8 cellular contexts compared by ENCODE assay signal in genomic region chr2:176268976-176269318, GRCh38. TPM values are rescaled to one million over a fixed set of nuclear protein-coding genes. Genes with fewer than 3 reads are reported as not detected.
DNase-seq lines count a peak whose midpoint lies in the region; ATAC-seq, FAIRE-seq and TF ChIP-seq lines count a peak whose summit lies in the region.

No MANE protein-coding gene starts in this region.

- H3K9me3 Mint-ChIP-seq in naive B cell: peaks cover 0 to 3% (median 0%) of the 10 kb centered on the region in 7 donors

- DNase-seq in GM18507 (ENCODE audit: extremely low spot score, insufficient read length, low read depth) (no peak), mammary epithelial cell (no peak), naive B cell (no peak), erythroblast (lab: John Stamatoyannopoulos, UW) (no peak), NCI-H1105 (lab: John Stamatoyannopoulos, UW) (no peak)
- DNase-seq in stimulated activated naive CD4-positive, alpha-beta T cell (lab: John Stamatoyannopoulos, UW): no peak
- no peak for DNase-seq in stimulated activated CD4-positive, alpha-beta T cell treated with anti-CD3 and anti-CD28 coated beads, Interleukin-2, amount 100 ng/mL, for 48 hours

- WGBS in mammary epithelial cell (ENCODE audit: low coverage, missing lambda C conversion rate): 24% methylated on average over 9 of the region's 10 CpGs

- no peak for TF ChIP-seq POLR2A in erythroblast (IDR thresholded peaks at IDR 0.05; ENCODE audit: low read length)

- H4K20me1 ChIP-seq in mammary epithelial cell (ENCODE audit: insufficient read depth, low read length): no peaks in the 10 kb centered on the region

- H3K4me2 ChIP-seq in mammary epithelial cell (ENCODE audit: insufficient read depth, low read depth, low read length): peak overlapping the region; percentile 77

- H3K27me3 Mint-ChIP-seq in naive B cell: peaks cover 0 to 7% (median 6%) of the 10 kb centered on the region in 3 donors

- peaks cover 37% of the 10 kb centered on the region for H3K79me2 ChIP-seq in mammary epithelial cell (ENCODE audit: insufficient read depth, low read length)

- CTCF ChIA-PET in mammary epithelial cell (lab: Charles Lee; ENCODE audit: low non-redundant PET): interaction anchor here (0.7 kb wide), 1 partner anchor 282 kb away, joined by 3 read pairs; no protein-coding TSS in a partner anchor

- intact Hi-C loops in mammary epithelial cell (cut with micrococcal nuclease): loop anchor here (1.0 kb wide), 1 partner anchor 369 kb away; no protein-coding TSS in a partner anchor

- no TSS peak for BruUV-seq in mammary epithelial cell (replicated peaks; lab: Mats Ljungman, UMichigan)

- peak; percentile 23 for ATAC-seq in HG03280 (IDR thresholded peaks at IDR 0.05; ENCODE audit: unreplicated experiment)
- peak; percentile 10 to 17 for ATAC-seq in naive B cell (ENCODE audit: low read depth in 2 of 2)

- H3K4me1 ChIP-seq in mammary epithelial cell (ENCODE audit: insufficient read depth, low read length): peaks cover 8% of the 10 kb centered on the region

- H3K9ac ChIP-seq in mammary epithelial cell (ENCODE audit: insufficient read depth, low read length): no peak overlapping the region

- H3K4me3 ChIP-seq in mammary epithelial cell (replicated peaks in 1 of 3; ENCODE audit: insufficient read depth in 1 of 3, low read depth in 2 of 3, low read length in 3 of 3): peak overlapping the region; percentile 75 to 96 (median 81)

- no peak for TF ChIP-seq CTCF in mammary epithelial cell (conservative IDR thresholded peaks at IDR 0.05 in 1 of 2, IDR thresholded peaks at IDR 0.05 in 1 of 2; ENCODE audit: extremely low read depth in 1 of 2, insufficient read depth in 1 of 2, low read depth in 1 of 2, low read length in 2 of 2)

- H3K27ac Mint-ChIP-seq in naive B cell: peak overlapping the region in 3 of 6 donors; percentile 87 to 93 (median 92)

- no peaks in the 10 kb centered on the region for H3K36me3 Mint-ChIP-seq in naive B cell

- no peaks in the 10 kb centered on the region for H3K9me3 ChIP-seq in mammary epithelial cell (replicated peaks; ENCODE audit: insufficient read depth, low read length)

- peaks cover 8 to 20% (median 13%) of the 10 kb centered on the region in 3 donors for H3K4me1 Mint-ChIP-seq in naive B cell

- no peaks in the 10 kb centered on the region for H3K27me3 ChIP-seq in mammary epithelial cell (ENCODE audit: insufficient read depth, low read length)

- in situ Hi-C loops in mammary epithelial cell (cut with MboI; ENCODE audit: low sequenced_read_pairs in 2 of 2): no loop called here

- H3K4me3 Mint-ChIP-seq in naive B cell: peak overlapping the region; percentile 94 to 99 (median 98)

- no peaks in the 10 kb centered on the region for H3K36me3 ChIP-seq in mammary epithelial cell (ENCODE audit: insufficient read depth, low read length)

- dilution Hi-C loops in mammary epithelial cell (cut with HindIII; ENCODE audit: low sequenced_read_pairs): no loop called here

- peak; percentile 35 for FAIRE-seq in GM18507 (lab: Jason Lieb, UNC)

- H3K27ac ChIP-seq in mammary epithelial cell (ENCODE audit: insufficient read depth, low read depth, low read length): peak overlapping the region; percentile 71

- H2AFZ ChIP-seq in mammary epithelial cell (ENCODE audit: low read depth, low read length): peak overlapping the region; percentile 99

RNA-seq across cellular contexts. Expression of gene MTX2, which starts 0.3 kb away (rescaled TPM):
- 10 to 100 TPM; 17.0 to 37.3 TPM for total RNA-seq in mammary epithelial cell
- polyA plus RNA-seq in mammary epithelial cell: 36.2 TPM
- polyA minus RNA-seq in mammary epithelial cell: 7.2 TPM
- 10 to 100 TPM; 10.7 to 44.4 (median 19.3) TPM for polyA plus RNA-seq in naive B cell (ENCODE audit: low read depth in 6 of 6)
